Comparison of ENCODE assay signal across 13 cellular contexts in genomic region chr19:55149078-55150003, GRCh38. TPM values are rescaled to one million over a fixed set of nuclear protein-coding genes. Genes with fewer than 3 reads are reported as not detected.
DNase-seq lines count a peak whose midpoint lies in the region; ATAC-seq and TF ChIP-seq lines count a peak whose summit lies in the region.
"Had no signal": no experiment of that assay in that cellular context is flagged by ENCODE, and none has a peak within 500 bp of the region (broad histone marks: within the 10 kb centered on the region; RNA-seq: fewer than 3 reads in every experiment).

TSS of gene TNNT1 (minus strand) at chr19:55149206. CDS start at chr19:55147157, 2,049 bp downstream.

- H3K4me3 ChIP-seq in RWPE2 (ENCODE audit: severe bottlenecking) (no peak within 1 kb of the TSS), smooth muscle cell (no peak within 1 kb of the TSS)

- H2AFZ ChIP-seq in H9 (ENCODE audit: low read length) (no peak within 1 kb of the TSS), smooth muscle cell (ENCODE audit: low read depth) (no peak within 1 kb of the TSS)

- no peaks in the 10 kb centered on the region for H3K9me3 ChIP-seq in H9 (ENCODE audit: control insufficient read depth, low read depth, low read length)
- H3K9me3 ChIP-seq in RWPE2 (ENCODE audit: severe bottlenecking) = no peaks in the 10 kb centered on the region
- no peaks in the 10 kb centered on the region for H3K9me3 ChIP-seq in smooth muscle cell (replicated peaks; ENCODE audit: low read depth)

- intact Hi-C loops in left ventricle myocardium superior (cut with micrococcal nuclease) = no loop called here

- H3K18ac ChIP-seq in H9 (ENCODE audit: insufficient read length, low read depth, low read length) = no peak within 1 kb of the TSS

- 0 out of 3 replicates have a peak, but pooled peaks have one; percentile 2 for ATAC-seq in RWPE2 (ENCODE audit: low read depth)
- ATAC-seq in left ventricle myocardium superior = peak; percentile 56
- ATAC-seq in HG02588 (IDR thresholded peaks at IDR 0.05; ENCODE audit: unreplicated experiment) = no peak

- H3K27me3 Mint-ChIP-seq in H9 (ENCODE audit: low read depth) = peaks cover 7% of the 10 kb centered on the region

- peaks cover 27 to 46% (median 40%) of the 10 kb centered on the region in 3 experiments for H3K36me3 Mint-ChIP-seq in H9 (ENCODE audit: insufficient read depth in 1 of 3, low read depth in 3 of 3)

- peak within 1 kb of the TSS; percentile 14 to 82 (median 64); a peak in 4 of 7 replicates for H3K27ac Mint-ChIP-seq in H9
- H3K27ac Mint-ChIP-seq: activated CD4-positive, alpha-beta memory T cell treated with anti-CD3 and anti-CD28 coated beads, Interleukin-2, amount 10 ng/mL, durations not matched to agents 7 days and 5 days; activated naive CD8-positive, alpha-beta T cell had no signal

- DNase-seq in H9 = peak; percentile 78
- no peak for DNase-seq in RWPE2 (ENCODE audit: low spot score)
- DNase-seq in left ventricle myocardium superior = peak; percentile 60
- no peak for DNase-seq in smooth muscle cell (lab: John Stamatoyannopoulos, UW; ENCODE audit: unreplicated experiment)
- DNase-seq in LoVo (ENCODE audit: low spot score) = no peak
- DNase-seq in GM13977 (ENCODE audit: low spot score) = no peak
- DNase-seq: activated CD4-positive, alpha-beta memory T cell treated with anti-CD3 and anti-CD28 coated beads, Interleukin-2, amount 10 ng/mL, durations not matched to agents 7 days and 5 days; NCI-H446 treated with DMSO at 0.1 percent for 48 hours; occipital lobe; stimulated activated CD4-positive, alpha-beta T cell treated with anti-CD3 and anti-CD28 coated beads, Interleukin-4, amount 100 ng/mL, for 24 hours had no signal

- WGBS in H9 (ENCODE audit: extremely low coverage, insufficient read length, low lambda C conversion rate) = no CpG with 5 or more reads among the region's 18 CpGs
- 21% methylated on average over 16 of the region's 18 CpGs for WGBS in smooth muscle cell (ENCODE audit: low lambda C conversion rate)

- peaks cover 6% of the 10 kb centered on the region for H3K36me3 ChIP-seq in RWPE2 (ENCODE audit: low read depth)
- no peaks in the 10 kb centered on the region for H3K36me3 ChIP-seq in smooth muscle cell (ENCODE audit: low read depth)

- H3K27ac ChIP-seq in H9 (ENCODE audit: insufficient read length, low read depth, low read length) = no peak within 1 kb of the TSS
- no peak within 1 kb of the TSS for H3K27ac ChIP-seq in RWPE2 (ENCODE audit: poor library complexity, severe bottlenecking)
- no peak within 1 kb of the TSS for H3K27ac ChIP-seq in smooth muscle cell (ENCODE audit: low read depth)

- H4K20me1 ChIP-seq in H9 (ENCODE audit: control insufficient read depth, insufficient read depth, insufficient read length) (no peaks in the 10 kb centered on the region), smooth muscle cell (ENCODE audit: low read depth) (no peaks in the 10 kb centered on the region)

- H3K4me2 ChIP-seq in H9 (ENCODE audit: insufficient read depth, insufficient read length, low read length) (peak within 1 kb of the TSS; percentile 40), smooth muscle cell (no peak within 1 kb of the TSS)

- no peak for TF ChIP-seq CTCF in H9 (conservative IDR thresholded peaks at IDR 0.05)
- no peak for TF ChIP-seq CTCF in RWPE2 (IDR thresholded peaks at IDR 0.05; ENCODE audit: poor library complexity, severe bottlenecking)
- TF ChIP-seq CTCF in smooth muscle cell (IDR thresholded peaks at IDR 0.05; ENCODE audit: borderline replicate concordance, insufficient read depth, poor library complexity, severe bottlenecking) = no peak
- no peak for TF ChIP-seq CTCF in GM13977 (IDR thresholded peaks at IDR 0.05; ENCODE audit: extremely low read depth, insufficient read depth, missing control alignments)

- peak within 1 kb of the TSS; percentile 36 to 80 for H3K4me3 Mint-ChIP-seq in H9
- H3K4me3 Mint-ChIP-seq: activated CD4-positive, alpha-beta memory T cell treated with anti-CD3 and anti-CD28 coated beads, Interleukin-2, amount 10 ng/mL, durations not matched to agents 7 days and 5 days; activated naive CD8-positive, alpha-beta T cell had no signal

- H3K4me1 ChIP-seq in H9 (ENCODE audit: insufficient read depth, low read length) (peaks cover 11% of the 10 kb centered on the region; the same call in 1 of the 2 replicates), RWPE2 (ENCODE audit: insufficient read depth, poor library complexity, severe bottlenecking) (no peaks in the 10 kb centered on the region), smooth muscle cell (ENCODE audit: low read depth) (peaks cover 15% of the 10 kb centered on the region)

- H2AK5ac ChIP-seq in H9 (ENCODE audit: insufficient read length, low read length) = no peak within 1 kb of the TSS

- H3T11ph ChIP-seq in H9 (ENCODE audit: low read length) = no peak within 1 kb of the TSS

- H3K4ac ChIP-seq in H9 (ENCODE audit: low read depth, low read length) = no peak within 1 kb of the TSS

- no peak within 1 kb of the TSS for H3K23ac ChIP-seq in H9 (ENCODE audit: insufficient read length, low read depth, low read length)

- in situ Hi-C loops in GM13977 (cut with MboI; ENCODE audit: low pct_unique_long_range_greater_than_20kb, low sequenced_read_pairs, unreplicated experiment) = no loop called here

- no peaks in the 10 kb centered on the region for H3K79me2 ChIP-seq in H9 (ENCODE audit: insufficient read depth, low read length)
- H3K79me2 ChIP-seq in smooth muscle cell (ENCODE audit: low read depth) = no peaks in the 10 kb centered on the region

- H2BK120ac ChIP-seq in H9 (ENCODE audit: low read depth, low read length, poor library complexity, severe bottlenecking) = no peak within 1 kb of the TSS

- no peak within 1 kb of the TSS for H4K5ac ChIP-seq in H9 (ENCODE audit: insufficient read length, low read depth, low read length)

- H3K9me3 Mint-ChIP-seq in H9 = no peaks in the 10 kb centered on the region; a peak in 3 of 5 replicates

- H4K8ac ChIP-seq in H9 (replicated peaks; ENCODE audit: insufficient read length, low read depth, low read length) = no peak within 1 kb of the TSS

- H2BK20ac ChIP-seq in H9 (ENCODE audit: low read depth, low read length, poor library complexity, severe bottlenecking) = no peak within 1 kb of the TSS

- H3K9ac ChIP-seq in H9 (ENCODE audit: extremely low read depth, insufficient read length, low read length) (no peak within 1 kb of the TSS), smooth muscle cell (ENCODE audit: low read depth) (no peak within 1 kb of the TSS)

- peaks cover 3% of the 10 kb centered on the region for H3K79me1 ChIP-seq in H9 (ENCODE audit: insufficient read depth, low read depth, low read length, poor library complexity, severe bottlenecking)

- no peak within 1 kb of the TSS for H2BK15ac ChIP-seq in H9 (ENCODE audit: low read depth, low read length)

- H2BK12ac ChIP-seq in H9 (ENCODE audit: insufficient read length, low read depth, low read length) = no peak within 1 kb of the TSS

- no peak within 1 kb of the TSS for H4K91ac ChIP-seq in H9 (ENCODE audit: insufficient read length, low read depth, low read length)

- no peak within 1 kb of the TSS for H3K56ac ChIP-seq in H9 (ENCODE audit: insufficient read length, low read depth, low read length)

- no peaks in the 10 kb centered on the region for H3K23me2 ChIP-seq in H9 (ENCODE audit: insufficient read length, low read depth, low read length, poor library complexity, severe bottlenecking)

- H3K27me3 ChIP-seq in H9 (ENCODE audit: insufficient read depth, low read length) (no peaks in the 10 kb centered on the region), RWPE2 (ENCODE audit: insufficient read depth, poor library complexity, severe bottlenecking) (no peaks in the 10 kb centered on the region), smooth muscle cell (ENCODE audit: low read depth) (peaks cover 4% of the 10 kb centered on the region)

- no peaks in the 10 kb centered on the region for H3F3A ChIP-seq in smooth muscle cell (ENCODE audit: low read depth)

- no peak within 1 kb of the TSS for H2BK5ac ChIP-seq in H9 (ENCODE audit: insufficient read length, low read length)

- no peak within 1 kb of the TSS for H3K14ac ChIP-seq in H9 (ENCODE audit: insufficient read depth, low read length)

- peaks cover 29 to 39% of the 10 kb centered on the region in 2 experiments for H3K4me1 Mint-ChIP-seq in H9

RNA-seq across cellular contexts. Expression of gene TNNT1, which starts in this region (rescaled TPM):
- total RNA-seq in H9 (2021) = 124 and 127 TPM in 2 replicates
- total RNA-seq in left ventricle myocardium superior = 50.2 TPM
- 24.9 and 27.1 TPM in 2 replicates for total RNA-seq in smooth muscle cell
- polyA plus RNA-seq in smooth muscle cell = 24.5 and 54.0 TPM in 2 replicates
- total RNA-seq: occipital lobe; T-helper 1 cell treated with Interleukin-12 subunit alpha and Interleukin-12 subunit beta and Interleukin-4 antibody, amounts not matched to agents 30 ng/mL and 1 ng/mL, for 36 hours had no signal

Comparison
In these comparisons a context has a peak if more than half of its experiments do, and no peak if none do; other contexts are left out.
1. DNase-seq: peak in H9 (single experiment) and left ventricle myocardium superior (single experiment); none in RWPE2 (single experiment), smooth muscle cell (single experiment), LoVo (single experiment) and GM13977 (single experiment).